Comparison of ENCODE assay signal across 20 cellular contexts in the genomic region with DNA sequence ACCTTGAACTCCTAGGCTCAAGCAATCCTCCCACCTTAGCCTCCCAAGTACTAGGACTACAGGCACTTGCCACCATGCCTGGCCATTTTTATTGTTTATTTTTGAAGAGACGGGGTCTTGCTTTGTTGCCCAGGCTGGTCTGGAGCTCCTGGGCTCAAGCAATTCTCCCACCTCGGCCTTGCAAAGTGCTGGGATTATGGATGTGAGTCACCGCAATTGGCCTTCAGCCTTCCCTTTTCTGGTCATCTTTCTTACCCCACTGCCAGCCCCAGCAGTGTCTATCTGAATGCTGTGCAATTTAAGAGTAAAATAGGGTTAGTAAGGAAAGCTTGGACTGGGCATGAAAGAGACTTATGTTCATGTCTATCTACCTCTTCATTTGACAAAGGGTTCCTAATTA. TPM values are rescaled to one million over a fixed set of nuclear protein-coding genes. Genes with fewer than 3 reads are reported as not detected.
DNase-seq lines count a peak whose midpoint lies in the region; ATAC-seq and TF ChIP-seq lines count a peak whose summit lies in the region.
"Had no signal": no experiment of that assay in that cellular context is flagged by ENCODE, and none has a peak within 500 bp of the region (broad histone marks: within the 10 kb centered on the region; RNA-seq: fewer than 3 reads in every experiment).

No MANE protein-coding gene starts in this region.

- no peaks in the 10 kb centered on the region for H3K36me3 ChIP-seq in esophagus muscularis mucosa
- H3K36me3 ChIP-seq: HAP-1 had no signal

- DNase-seq in AG04450 (ENCODE audit: low read depth, low spot score) (no peak), EL (peak; percentile 39), M059J (ENCODE audit: low read depth) (peak; percentile 50), esophagus muscularis mucosa (ENCODE audit: extremely low spot score) (peak; percentile 53), NCI-H510A treated with DMSO at 0.1 percent for 48 hours (lab: John Stamatoyannopoulos, UW) (no peak), ACHN (no peak)
- no peak for DNase-seq in activated CD4-positive, alpha-beta T cell treated with anti-CD3 and anti-CD28 coated beads, Interleukin-2, amount 10 ng/mL, durations not matched to agents 7 days and 5 days
- DNase-seq: CD8-positive, alpha-beta T cell; DMS79 treated with DMSO at 0.1 percent for 48 hours; MM.1S; NCI-H187 treated with DMSO at 0.1 percent for 48 hours; NCI-H2171 treated with DMSO at 0.1 percent for 48 hours; NCI-H510A; SIG-M5 had no signal

- no peak for TF ChIP-seq POLR2A in esophagus muscularis mucosa (IDR thresholded peaks at IDR 0.05; ENCODE audit: low read depth)

- no peaks in the 10 kb centered on the region for H3K4me1 ChIP-seq in esophagus muscularis mucosa

- no peak overlapping the region for H3K4me3 ChIP-seq in AG04450 (ENCODE audit: low read depth, low read length)
- no peak overlapping the region for H3K4me3 ChIP-seq in esophagus muscularis mucosa
- H3K4me3 ChIP-seq: HAP-1, K562 had no signal

- H3K27ac ChIP-seq in AG04450 (ENCODE audit: low read depth, low read length) (peak overlapping the region; percentile 21), esophagus muscularis mucosa (replicated peaks in 1 of 4) (no peak overlapping the region)

- WGBS in esophagus muscularis mucosa: 75% methylated on average over 3 of the region's 3 CpGs

- POLR2A ChIA-PET in AG04450 (lab: Yijun Ruan, JAX): no interaction called here
- POLR2A ChIA-PET in activated CD4-positive, alpha-beta T cell treated with anti-CD3 and anti-CD28 coated beads, Interleukin-2, amount 10 ng/mL, durations not matched to agents 7 days and 5 days (lab: Charles Lee): no interaction called here

- no peaks in the 10 kb centered on the region for H3K4me1 Mint-ChIP-seq in activated CD4-positive, alpha-beta T cell treated with anti-CD3 and anti-CD28 coated beads, Interleukin-2, amount 10 ng/mL, durations not matched to agents 7 days and 5 days

- TF ChIP-seq CTCF in AG04450 (IDR thresholded peaks at IDR 0.05; ENCODE audit: low read depth, low read length): no peak
- TF ChIP-seq CTCF in esophagus muscularis mucosa (IDR thresholded peaks at IDR 0.05): no peak

- H3K36me3 Mint-ChIP-seq in activated CD4-positive, alpha-beta T cell treated with anti-CD3 and anti-CD28 coated beads, Interleukin-2, amount 10 ng/mL, durations not matched to agents 7 days and 5 days (ENCODE audit: low read depth): no peaks in the 10 kb centered on the region
- H3K36me3 Mint-ChIP-seq: CD8-positive, alpha-beta T cell had no signal

- no peak overlapping the region for H3K27ac Mint-ChIP-seq in activated CD4-positive, alpha-beta T cell treated with anti-CD3 and anti-CD28 coated beads, Interleukin-2, amount 10 ng/mL, durations not matched to agents 7 days and 5 days
- H3K27ac Mint-ChIP-seq: CD8-positive, alpha-beta T cell had no signal

- H3K27me3 ChIP-seq in AG04450 (ENCODE audit: control insufficient read depth, insufficient read depth, low read length) (no peaks in the 10 kb centered on the region), esophagus muscularis mucosa (no peaks in the 10 kb centered on the region)

- no peak overlapping the region for H3K4me3 Mint-ChIP-seq in activated CD4-positive, alpha-beta T cell treated with anti-CD3 and anti-CD28 coated beads, Interleukin-2, amount 10 ng/mL, durations not matched to agents 7 days and 5 days
- H3K4me3 Mint-ChIP-seq: CD8-positive, alpha-beta T cell had no signal

- TF ChIP-seq EP300 in esophagus muscularis mucosa (IDR thresholded peaks at IDR 0.05): no peak

- intact Hi-C loops in esophagus muscularis mucosa (cut with DNase I): no loop called here

- no peaks in the 10 kb centered on the region for H3K9me3 ChIP-seq in AG04450 (ENCODE audit: control insufficient read depth, insufficient read depth, low read length)
- H3K9me3 ChIP-seq in esophagus muscularis mucosa: no peaks in the 10 kb centered on the region
- H3K9me3 ChIP-seq: HAP-1 had no signal

- CTCF ChIA-PET in AG04450 (lab: Charles Lee): interaction anchor here (1.6 kb wide), 1 partner anchor 10 kb away, joined by 9 read pairs; no protein-coding TSS in a partner anchor
- CTCF ChIA-PET in activated CD4-positive, alpha-beta T cell treated with anti-CD3 and anti-CD28 coated beads, Interleukin-2, amount 10 ng/mL, durations not matched to agents 7 days and 5 days (lab: Charles Lee): no interaction called here

- ATAC-seq in GM21786 (IDR thresholded peaks at IDR 0.05; ENCODE audit: unreplicated experiment): no peak
- ATAC-seq: CD8-positive, alpha-beta T cell; K562 had no signal

- H3K9me3 Mint-ChIP-seq in activated CD4-positive, alpha-beta T cell treated with anti-CD3 and anti-CD28 coated beads, Interleukin-2, amount 10 ng/mL, durations not matched to agents 7 days and 5 days: no peaks in the 10 kb centered on the region
- H3K9me3 Mint-ChIP-seq: CD8-positive, alpha-beta T cell had no signal

- in situ Hi-C loops in ACHN (cut with HindIII; ENCODE audit: low pct_ligation_motif_present, low pct_unique_long_range_greater_than_20kb, low sequenced_read_pairs): no loop called here

- peaks cover 11% of the 10 kb centered on the region for H3K27me3 Mint-ChIP-seq in activated CD4-positive, alpha-beta T cell treated with anti-CD3 and anti-CD28 coated beads, Interleukin-2, amount 10 ng/mL, durations not matched to agents 7 days and 5 days

RNA-seq across cellular contexts. Expression of a gene that starts 6.1 kb away (rescaled TPM):
- 0.14 and 0.21 TPM in 2 replicates for polyA plus RNA-seq in AG04450 (2011; rRNA removed)
- polyA minus RNA-seq in AG04450 (2011; rRNA and poly(A)+ RNA removed): 0.30 and 0.60 TPM in 2 replicates
- 0.37 and 0.64 TPM in 2 replicates for total RNA-seq in M059J (2014; rRNA removed; shearing (Covaris generic))
- total RNA-seq in esophagus muscularis mucosa: 1 to 10 TPM in 2 of 4 donors, under 1 TPM in 2; 0.42 to 2.0 (median 1.1) TPM
- total RNA-seq in activated CD4-positive, alpha-beta T cell treated with anti-CD3 and anti-CD28 coated beads, Interleukin-2, amount 10 ng/mL, durations not matched to agents 7 days and 5 days: not detected
- total RNA-seq: A673; CD8-positive, alpha-beta T cell; HT-29; K562 had no signal

RNA-seq across cellular contexts. Expression of a gene that starts 28.9 kb away (rescaled TPM):
- polyA plus RNA-seq in AG04450 (2011; rRNA removed): not detected in 2 replicates
- not detected in 2 replicates for polyA minus RNA-seq in AG04450 (2011; rRNA and poly(A)+ RNA removed)
- not detected in 2 replicates for total RNA-seq in M059J (2014; rRNA removed; shearing (Covaris generic))
- total RNA-seq in esophagus muscularis mucosa: not detected
- not detected for total RNA-seq in activated CD4-positive, alpha-beta T cell treated with anti-CD3 and anti-CD28 coated beads, Interleukin-2, amount 10 ng/mL, durations not matched to agents 7 days and 5 days
- total RNA-seq: A673; CD8-positive, alpha-beta T cell; HT-29; K562 had no signal
- polyA plus RNA-seq: BJ, K562 had no signal

Comparison
In these comparisons a context has a peak if more than half of its experiments do, and no peak if none do; other contexts are left out.
1. DNase-seq: peak in EL (single experiment), M059J (single experiment) and esophagus muscularis mucosa (single experiment); none in AG04450 (single experiment), NCI-H510A treated with DMSO at 0.1 percent for 48 hours (single experiment), ACHN (single experiment) and activated CD4-positive, alpha-beta T cell treated with anti-CD3 and anti-CD28 coated beads, Interleukin-2, amount 10 ng/mL, durations not matched to agents 7 days and 5 days (single experiment).